ENCODE assay signal across 9 cellular contexts in genomic region chr4:18285357-18285756, GRCh38.
"Had no signal": no experiment of that assay in that cellular context is flagged by ENCODE, and none has a peak within 500 bp of the region (broad histone marks: within the 10 kb centered on the region; RNA-seq: fewer than 3 reads in every experiment).

No MANE protein-coding gene starts in this region.

- DNase-seq: GM23248, GOT3, H9, HCEC 1CT, Karpas-422, KBM-7 had no signal

- H2AFZ ChIP-seq: GM23248 had no signal

- FAIRE-seq: H54, HTR-8/SVneo had no signal

- H3K9ac ChIP-seq: GM23248, KMS-11 had no signal

- H3K27ac ChIP-seq: GM23248, KMS-11 had no signal

- H3K4me3 ChIP-seq: GM23248 had no signal

- H3K4me2 ChIP-seq: KMS-11 had no signal
